27 cellular contexts compared by ENCODE assay signal in the genomic region with DNA sequence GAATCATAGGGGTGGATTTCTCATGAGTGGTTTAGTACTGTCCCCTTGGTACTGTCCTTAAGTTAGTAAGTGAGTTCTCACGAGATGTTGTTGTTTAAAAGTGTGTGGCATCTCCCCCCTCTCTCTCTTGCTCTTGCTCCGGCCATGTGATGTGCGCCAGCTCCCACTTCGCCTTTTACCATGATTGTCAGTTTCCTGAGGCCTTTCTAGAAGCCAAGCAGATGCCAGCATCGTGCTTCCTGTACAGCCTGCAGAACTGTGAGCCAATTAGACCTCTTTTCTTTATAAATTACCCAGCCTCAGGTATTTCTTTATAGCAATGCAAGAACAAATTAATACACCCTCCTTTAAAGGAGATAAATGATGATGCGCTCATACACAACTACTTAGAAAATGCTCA. TPM values are rescaled to one million over a fixed set of nuclear protein-coding genes. Genes with fewer than 3 reads are reported as not detected.
DNase-seq lines count a peak whose midpoint lies in the region; ATAC-seq, FAIRE-seq and TF ChIP-seq lines count a peak whose summit lies in the region.
"Had no signal": no experiment of that assay in that cellular context is flagged by ENCODE, and none has a peak within 500 bp of the region (broad histone marks: within the 10 kb centered on the region; RNA-seq: fewer than 3 reads in every experiment).

No MANE protein-coding gene starts in this region.

- H3K4me3 Mint-ChIP-seq in stimulated activated naive B cell treated with anti-CD40 and anti-IgM and Interleukin-4, amounts not matched to agents 10 μg/mL and 1 μg/mL and 100 μg/mL, for 72 hours = no peak overlapping the region
- H3K4me3 Mint-ChIP-seq in type B pancreatic cell = no peak overlapping the region
- H3K4me3 Mint-ChIP-seq: CD14-positive monocyte; CD4-positive, alpha-beta memory T cell; CD4-positive, CD25-positive, alpha-beta regulatory T cell; CD8-positive, alpha-beta memory T cell had no signal

- no peak for ATAC-seq in stimulated activated naive B cell treated with anti-CD40 and anti-IgM and Interleukin-4, amounts not matched to agents 10 μg/mL and 1 μg/mL and 100 μg/mL, for 72 hours (replicated peaks)

- H3K27me3 ChIP-seq in bronchial epithelial cell (ENCODE audit: control insufficient read depth, insufficient read depth, low read length) = no peaks in the 10 kb centered on the region
- H3K27me3 ChIP-seq: BE2C, BLaER1 had no signal

- peak overlapping the region; percentile 7 for H3K27ac Mint-ChIP-seq in stimulated activated naive B cell treated with anti-CD40 and anti-IgM and Interleukin-4, amounts not matched to agents 10 μg/mL and 1 μg/mL and 100 μg/mL, for 72 hours
- no peak overlapping the region for H3K27ac Mint-ChIP-seq in type B pancreatic cell
- H3K27ac Mint-ChIP-seq: CD14-positive monocyte; CD4-positive, alpha-beta memory T cell; CD4-positive, CD25-positive, alpha-beta regulatory T cell; CD8-positive, alpha-beta memory T cell had no signal

- H3K9me3 Mint-ChIP-seq in stimulated activated naive B cell treated with anti-CD40 and anti-IgM and Interleukin-4, amounts not matched to agents 10 μg/mL and 1 μg/mL and 100 μg/mL, for 72 hours = peaks cover 0 to 2% of the 10 kb centered on the region in 2 donors
- H3K9me3 Mint-ChIP-seq in type B pancreatic cell = peaks cover 4% of the 10 kb centered on the region
- H3K9me3 Mint-ChIP-seq: CD14-positive monocyte; CD4-positive, alpha-beta memory T cell; CD4-positive, CD25-positive, alpha-beta regulatory T cell; CD8-positive, alpha-beta memory T cell had no signal

- no peaks in the 10 kb centered on the region for H3K36me3 Mint-ChIP-seq in stimulated activated naive B cell treated with anti-CD40 and anti-IgM and Interleukin-4, amounts not matched to agents 10 μg/mL and 1 μg/mL and 100 μg/mL, for 72 hours
- H3K36me3 Mint-ChIP-seq in type B pancreatic cell = no peaks in the 10 kb centered on the region
- H3K36me3 Mint-ChIP-seq: CD14-positive monocyte; CD4-positive, alpha-beta memory T cell; CD4-positive, CD25-positive, alpha-beta regulatory T cell; CD8-positive, alpha-beta memory T cell had no signal

- no peak overlapping the region for H3K4me3 ChIP-seq in bronchial epithelial cell (ENCODE audit: low read depth, low read length)
- H3K4me3 ChIP-seq: BLaER1 had no signal

- no peaks in the 10 kb centered on the region for H3K36me3 ChIP-seq in bronchial epithelial cell (ENCODE audit: control insufficient read depth, insufficient read depth, low read length)
- H3K36me3 ChIP-seq: BE2C, BLaER1 had no signal

- TF ChIP-seq CTCF in bronchial epithelial cell (IDR thresholded peaks at IDR 0.05; ENCODE audit: insufficient read depth, low read length, severe bottlenecking) (no peak), type B pancreatic cell (conservative IDR thresholded peaks at IDR 0.05) (no peak)

- FAIRE-seq in bronchial epithelial cell (lab: Jason Lieb, UNC) (peak; percentile 28), urothelium cell line (lab: Jason Lieb, UNC) (peak; percentile 96)
- FAIRE-seq: GM12891, GM19239 had no signal

- H3K4me1 Mint-ChIP-seq in stimulated activated naive B cell treated with anti-CD40 and anti-IgM and Interleukin-4, amounts not matched to agents 10 μg/mL and 1 μg/mL and 100 μg/mL, for 72 hours = peaks cover 0 to 8% of the 10 kb centered on the region in 2 donors
- no peaks in the 10 kb centered on the region for H3K4me1 Mint-ChIP-seq in type B pancreatic cell (ENCODE audit: unreplicated experiment)
- H3K4me1 Mint-ChIP-seq: CD14-positive monocyte; CD4-positive, alpha-beta memory T cell; CD8-positive, alpha-beta memory T cell had no signal

- H3K27me3 Mint-ChIP-seq in stimulated activated naive B cell treated with anti-CD40 and anti-IgM and Interleukin-4, amounts not matched to agents 10 μg/mL and 1 μg/mL and 100 μg/mL, for 72 hours = peaks cover 0 to 15% of the 10 kb centered on the region in 2 donors
- H3K27me3 Mint-ChIP-seq in type B pancreatic cell = peaks cover 11% of the 10 kb centered on the region

- DNase-seq in bronchial epithelial cell (ENCODE audit: low read depth) = no peak
- DNase-seq in stimulated activated naive B cell treated with anti-CD40 and anti-IgM and Interleukin-4, amounts not matched to agents 10 μg/mL and 1 μg/mL and 100 μg/mL, for 72 hours = no peak
- no peak for DNase-seq in urothelium cell line (ENCODE audit: low spot score)
- DNase-seq in NAMALWA (ENCODE audit: low spot score) = no peak
- DNase-seq in inferior parietal cortex (ENCODE audit: extremely low spot score) = no peak
- no peak for DNase-seq in type B pancreatic cell (ENCODE audit: extremely low spot score, unreplicated experiment)
- DNase-seq: 8988T; ACHN; BE2C; C1 segment of cervical spinal cord; CD4-positive, alpha-beta memory T cell; CD4-positive, CD25-positive, alpha-beta regulatory T cell; CD8-positive, alpha-beta memory T cell; COR-L47; DMS 273 treated with DMSO at 0.1 percent for 48 hours; DMS153; DMS53; DMS79; DND-41; EL; GDM1 had no signal

RNA-seq across cellular contexts. Expression of gene NACA2, which starts 50.1 kb away (rescaled TPM):
- not detected in 2 replicates for total RNA-seq in bronchial epithelial cell
- total RNA-seq in type B pancreatic cell (ENCODE audit: low replicate concordance) = not detected in 2 replicates
- total RNA-seq: A673; CD4-positive, alpha-beta memory T cell; CD4-positive, CD25-positive, alpha-beta regulatory T cell; CD8-positive, alpha-beta memory T cell; Daoy had no signal
